ENCODE assay signal across 1 cellular context in genomic region chr5:151783664-151784063, GRCh38.
TF ChIP-seq lines count a peak whose summit lies in the region.

No MANE protein-coding gene starts in this region.

TF ChIP-seq in HepG2, 621 proteins besides CTCF, POLR2A, EP300 and RAD21:
- TF ChIP-seq, protein P1, sequence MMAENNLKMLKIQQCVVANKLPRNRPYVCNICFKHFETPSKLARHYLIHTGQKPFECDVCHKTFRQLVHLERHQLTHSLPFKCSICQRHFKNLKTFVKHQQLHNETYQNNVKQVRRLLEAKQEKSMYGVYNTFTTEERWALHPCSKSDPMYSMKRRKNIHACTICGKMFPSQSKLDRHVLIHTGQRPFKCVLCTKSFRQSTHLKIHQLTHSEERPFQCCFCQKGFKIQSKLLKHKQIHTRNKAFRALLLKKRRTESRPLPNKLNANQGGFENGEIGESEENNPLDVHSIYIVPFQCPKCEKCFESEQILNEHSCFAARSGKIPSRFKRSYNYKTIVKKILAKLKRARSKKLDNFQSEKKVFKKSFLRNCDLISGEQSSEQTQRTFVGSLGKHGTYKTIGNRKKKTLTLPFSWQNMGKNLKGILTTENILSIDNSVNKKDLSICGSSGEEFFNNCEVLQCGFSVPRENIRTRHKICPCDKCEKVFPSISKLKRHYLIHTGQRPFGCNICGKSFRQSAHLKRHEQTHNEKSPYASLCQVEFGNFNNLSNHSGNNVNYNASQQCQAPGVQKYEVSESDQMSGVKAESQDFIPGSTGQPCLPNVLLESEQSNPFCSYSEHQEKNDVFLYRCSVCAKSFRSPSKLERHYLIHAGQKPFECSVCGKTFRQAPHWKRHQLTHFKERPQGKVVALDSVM (CRISPR knock-in tag; IDR thresholded peaks at IDR 0.05) = peak; percentile 48; the same call in 1 of the 2 replicates
- 0 out of 2 replicates have a peak, but pooled peaks have one; percentile 58 for TF ChIP-seq ZBTB38 (CRISPR knock-in tag; IDR thresholded peaks at IDR 0.05)
